In genomic region chr12:123075092-123075491, GRCh38 we compare ENCODE assay signal across 12 cellular contexts.
A peak's percentile ranks its signal among the peaks of the same experiment; 100 is the strongest.
DNase-seq lines count a peak whose midpoint lies in the region; FAIRE-seq and TF ChIP-seq lines count a peak whose summit lies in the region.
"Had no signal": no experiment of that assay in that cellular context is flagged by ENCODE, and none has a peak within 500 bp of the region (broad histone marks: within the 10 kb centered on the region; RNA-seq: fewer than 3 reads in every experiment).

No MANE protein-coding gene starts in this region.

- intact Hi-C loops in thyroid gland (cut with DNase I) = no loop called here

- H3K9me3 ChIP-seq in mononuclear cell (ENCODE audit: low read depth, low read length) (no peaks in the 10 kb centered on the region), thyroid gland (no peaks in the 10 kb centered on the region)
- H3K9me3 ChIP-seq: body of pancreas, SJCRH30 had no signal

- FAIRE-seq in bronchial epithelial cell (lab: Jason Lieb, UNC) = no peak

- H3K36me3 ChIP-seq in bronchial epithelial cell (ENCODE audit: control insufficient read depth, insufficient read depth, low read length) (no peaks in the 10 kb centered on the region), thyroid gland (no peaks in the 10 kb centered on the region)
- H3K36me3 ChIP-seq: SJCRH30 had no signal

- H3K4me1 ChIP-seq in mononuclear cell (ENCODE audit: insufficient read depth, low read length) (peaks cover 40% of the 10 kb centered on the region), thyroid gland (peaks cover 0 to 11% of the 10 kb centered on the region in 2 donors)

- no peak for TF ChIP-seq POLR2A in thyroid gland (IDR thresholded peaks at IDR 0.05)

- WGBS in thyroid gland, 2 donors = 69 to 80% methylated on average over 7 of the region's 7 CpGs

- DNase-seq in LNCaP clone FGC (ENCODE audit: low read depth) (no peak), bronchial epithelial cell (ENCODE audit: low read depth) (peak; percentile 68), thyroid gland (no peak), NCI-H748 (lab: John Stamatoyannopoulos, UW; ENCODE audit: unreplicated experiment) (no peak), OCI-M1 (lab: John Stamatoyannopoulos, UW) (no peak)
- no peak for DNase-seq in stimulated activated CD4-positive, alpha-beta T cell treated with anti-CD3 and anti-CD28 coated beads, Interleukin-2, amount 100 ng/mL, for 48 hours
- DNase-seq: body of pancreas, midbrain, NCI-H2081 treated with DMSO at 0.1 percent for 48 hours had no signal

- peak overlapping the region; percentile 1; the same call in 1 of the 2 replicates for H3K4me3 ChIP-seq in LNCaP clone FGC (ENCODE audit: low read depth, low read length)
- H3K4me3 ChIP-seq in bronchial epithelial cell (ENCODE audit: low read depth, low read length) = no peak overlapping the region
- H3K4me3 ChIP-seq in mononuclear cell (ENCODE audit: low read length) = peak overlapping the region; percentile 25
- H3K4me3 ChIP-seq in thyroid gland (replicated peaks in 1 of 3) = no peak overlapping the region
- H3K4me3 ChIP-seq: body of pancreas, SJCRH30 had no signal

- peak overlapping the region; percentile 74 for H3K27ac ChIP-seq in 22Rv1
- no peak overlapping the region for H3K27ac ChIP-seq in thyroid gland
- H3K27ac ChIP-seq: body of pancreas, SJCRH30 had no signal

- H3K27me3 ChIP-seq in bronchial epithelial cell (ENCODE audit: control insufficient read depth, insufficient read depth, low read length) = no peaks in the 10 kb centered on the region
- H3K27me3 ChIP-seq in mononuclear cell (ENCODE audit: insufficient read depth, low read length) = no peaks in the 10 kb centered on the region
- no peaks in the 10 kb centered on the region for H3K27me3 ChIP-seq in thyroid gland
- H3K27me3 ChIP-seq: body of pancreas, SJCRH30 had no signal

- TF ChIP-seq CTCF in 22Rv1 (IDR thresholded peaks at IDR 0.05) (no peak), LNCaP clone FGC (IDR thresholded peaks at IDR 0.05; ENCODE audit: control insufficient read depth, extremely low read depth, insufficient read depth) (no peak), bronchial epithelial cell (IDR thresholded peaks at IDR 0.05; ENCODE audit: insufficient read depth, low read length, severe bottlenecking) (no peak), thyroid gland (IDR thresholded peaks at IDR 0.05) (no peak)

Comparison
In these comparisons a context has a peak if more than half of its experiments do, and no peak if none do; other contexts are left out.
1. H3K4me3 ChIP-seq: peak in LNCaP clone FGC (single experiment) and mononuclear cell (single experiment); none in bronchial epithelial cell (single experiment) and thyroid gland (0 of 3).